ENCODE assay signal across 12 cellular contexts in the genomic region with DNA sequence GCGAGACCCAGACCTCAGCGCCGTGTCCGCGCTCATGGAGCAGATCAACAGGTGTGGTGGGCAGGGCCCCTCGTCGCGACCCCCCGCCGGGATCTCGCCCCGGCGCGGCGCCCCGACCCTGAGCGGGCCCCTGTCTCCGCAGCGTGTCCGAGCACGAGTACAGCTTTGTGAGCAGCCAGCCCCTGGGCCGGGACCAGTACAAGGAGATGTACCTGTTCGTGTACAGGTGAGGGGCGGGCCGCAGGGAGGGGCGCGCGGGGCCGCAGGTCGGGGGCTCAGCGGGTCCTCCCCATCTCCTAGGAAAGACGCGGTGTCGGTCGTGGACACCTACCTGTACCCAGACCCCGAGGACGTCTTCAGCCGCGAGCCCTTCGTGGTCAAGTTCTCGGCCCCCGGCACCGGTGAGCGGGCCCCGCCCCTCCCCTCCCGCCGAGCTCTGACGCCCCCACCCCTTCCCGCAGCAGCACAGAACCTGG. TPM values are rescaled to one million over a fixed set of nuclear protein-coding genes. Genes with fewer than 3 reads are reported as not detected.
A peak's percentile ranks its signal among the peaks of the same experiment; 100 is the strongest.
DNase-seq lines count a peak whose midpoint lies in the region; TF ChIP-seq lines count a peak whose summit lies in the region.
"Had no signal": no experiment of that assay in that cellular context is flagged by ENCODE, and none has a peak within 500 bp of the region (broad histone marks: within the 10 kb centered on the region; RNA-seq: fewer than 3 reads in every experiment).

No MANE protein-coding gene starts in this region.

- TF ChIP-seq CTCF in breast epithelium (IDR thresholded peaks at IDR 0.05) (no peak), MCF 10A (IDR thresholded peaks at IDR 0.05; ENCODE audit: unreplicated experiment) (no peak), smooth muscle cell (IDR thresholded peaks at IDR 0.05; ENCODE audit: borderline replicate concordance, insufficient read depth, poor library complexity, severe bottlenecking) (no peak)

- intact Hi-C loops in breast epithelium (cut with DNase I; ENCODE audit: low total_unique reads) = no loop called here
- intact Hi-C loops in MCF 10A (cut with micrococcal nuclease) = no loop called here

- H3K27ac Mint-ChIP-seq in MCF 10A (ENCODE audit: low read depth, unreplicated experiment) = no peak overlapping the region
- H3K27ac Mint-ChIP-seq: activated B cell treated with CpG ODN at 0.5 μM for 24 hours had no signal

- no peak overlapping the region for H3K4me3 Mint-ChIP-seq in MCF 10A (ENCODE audit: unreplicated experiment)
- H3K4me3 Mint-ChIP-seq: activated B cell treated with CpG ODN at 0.5 μM for 24 hours had no signal

- BruUV-seq in MCF 10A (replicated peaks; lab: Mats Ljungman, UMichigan) = no TSS peak

- H3K9me3 ChIP-seq in breast epithelium = no peaks in the 10 kb centered on the region
- no peaks in the 10 kb centered on the region for H3K9me3 ChIP-seq in smooth muscle cell (replicated peaks; ENCODE audit: low read depth)

- H3K4me1 ChIP-seq in breast epithelium (peaks cover 6 to 14% of the 10 kb centered on the region in 2 donors), smooth muscle cell (ENCODE audit: low read depth) (peaks cover 17% of the 10 kb centered on the region)

- H3K4me3 ChIP-seq in breast epithelium (peak overlapping the region; percentile 20 to 59 (median 34)), iPS-11a (ENCODE audit: low read depth, low read length) (peak overlapping the region; percentile 13), smooth muscle cell (peak overlapping the region; percentile 42)

- no peak for TF ChIP-seq POLR2A in breast epithelium (IDR thresholded peaks at IDR 0.05)

- H4K20me1 ChIP-seq in smooth muscle cell (ENCODE audit: low read depth) = peaks cover 38% of the 10 kb centered on the region

- CTCF ChIA-PET in MCF 10A (lab: Yijun Ruan, JAX) = interaction anchor here (0.5 kb wide), 1 partner anchor 17 kb away, joined by 3 read pairs; no protein-coding TSS in a partner anchor

- WGBS in smooth muscle cell (ENCODE audit: low lambda C conversion rate) = 9% methylated on average over 24 of the region's 49 CpGs

- H3K79me2 ChIP-seq in smooth muscle cell (ENCODE audit: low read depth) = no peaks in the 10 kb centered on the region

- H3K27me3 ChIP-seq in breast epithelium (no peaks in the 10 kb centered on the region), smooth muscle cell (ENCODE audit: low read depth) (peaks cover 23% of the 10 kb centered on the region)

- POLR2A ChIA-PET in MCF 10A (lab: Yijun Ruan, JAX) = interaction anchor here (0.5 to 1.4 kb wide), 4 partner anchors 12 to 233 kb away, joined by 3 to 4 read pairs (median 4); a partner anchor contains a TSS

- peaks cover 68% of the 10 kb centered on the region for H3K36me3 Mint-ChIP-seq in MCF 10A (ENCODE audit: insufficient read depth, unreplicated experiment)

- H3K9me3 Mint-ChIP-seq in MCF 10A (ENCODE audit: unreplicated experiment) = no peaks in the 10 kb centered on the region
- H3K9me3 Mint-ChIP-seq: activated B cell treated with CpG ODN at 0.5 μM for 24 hours had no signal

- peaks cover 12% of the 10 kb centered on the region for H3K36me3 ChIP-seq in breast epithelium
- H3K36me3 ChIP-seq in smooth muscle cell (ENCODE audit: low read depth) = no peaks in the 10 kb centered on the region

- no peaks in the 10 kb centered on the region for H3K27me3 Mint-ChIP-seq in MCF 10A (ENCODE audit: insufficient read depth, unreplicated experiment)

- H3K4me1 Mint-ChIP-seq in MCF 10A (ENCODE audit: insufficient read depth, unreplicated experiment) = no peaks in the 10 kb centered on the region
- H3K4me1 Mint-ChIP-seq: activated B cell treated with CpG ODN at 0.5 μM for 24 hours had no signal

- DNase-seq in breast epithelium (ENCODE audit: low spot score in 2 of 2) (no peak), MCF 10A (ENCODE audit: unreplicated experiment) (no peak), smooth muscle cell (lab: John Stamatoyannopoulos, UW; ENCODE audit: unreplicated experiment) (no peak)
- no peak for DNase-seq in activated T-cell treated with anti-CD3 and anti-CD28 coated beads, Interleukin-2, amount 50 U/mL, for 1 hour
- DNase-seq in activated CD4-positive, alpha-beta T cell treated with anti-CD3 and anti-CD28 coated beads, Interleukin-2, amount 50 U/mL, for 1 hour = no peak
- DNase-seq: ACHN, activated B cell treated with CpG ODN at 0.5 μM for 24 hours, DMS79 treated with DMSO at 0.1 percent for 48 hours, NCI-H510A treated with DMSO at 0.1 percent for 48 hours, SHP77 treated with DMSO at 0.1 percent for 48 hours had no signal

- peak overlapping the region; percentile 93 for H3K4me2 ChIP-seq in smooth muscle cell

- no peak overlapping the region for H2AFZ ChIP-seq in smooth muscle cell (ENCODE audit: low read depth)

- H3K9ac ChIP-seq in smooth muscle cell (ENCODE audit: low read depth) = no peak overlapping the region

- H3K27ac ChIP-seq in breast epithelium (no peak overlapping the region), smooth muscle cell (ENCODE audit: low read depth) (no peak overlapping the region)
- H3K27ac ChIP-seq: HL-60 had no signal

- H3F3A ChIP-seq in smooth muscle cell (ENCODE audit: low read depth) = peaks cover 7% of the 10 kb centered on the region

RNA-seq across cellular contexts. Expression of a gene that starts 0.9 kb away (rescaled TPM):
- total RNA-seq in breast epithelium (under 1 TPM in 2 of 3 donors, not detected in 1; 0.59 to 0.66 TPM), MCF 10A (2022) (1.5 and 3.8 TPM in 2 replicates), smooth muscle cell (0.13 TPM in 1 of 2 replicates, not detected in the other)
- 0.25 and 1.6 TPM in 2 replicates for polyA plus RNA-seq in smooth muscle cell

RNA-seq across cellular contexts. Expression of a gene that starts 13.7 kb away (rescaled TPM):
- total RNA-seq in breast epithelium (10 to 100 TPM; 19.0 to 40.2 (median 34.7) TPM), MCF 10A (2022) (26.2 and 28.4 TPM in 2 replicates), smooth muscle cell (12.1 and 17.1 TPM in 2 replicates)
- 22.4 and 25.9 TPM in 2 replicates for polyA plus RNA-seq in smooth muscle cell

RNA-seq across cellular contexts. Expression of a gene that starts 14.3 kb away (rescaled TPM):
- total RNA-seq in breast epithelium (10 to 100 TPM; 45.4 to 66.2 (median 63.8) TPM), MCF 10A (2022) (115 and 154 TPM in 2 replicates), smooth muscle cell (23.6 and 45.7 TPM in 2 replicates)
- polyA plus RNA-seq in smooth muscle cell = 86.9 and 89.2 TPM in 2 replicates

RNA-seq across cellular contexts. Expression of a gene that starts 22.5 kb away (rescaled TPM):
- total RNA-seq in breast epithelium (10 to 100 TPM in 2 of 3 donors, 1 to 10 TPM in 1; 9.1 to 14.7 (median 12.9) TPM), MCF 10A (2022) (11.3 and 12.0 TPM in 2 replicates), smooth muscle cell (17.2 and 21.6 TPM in 2 replicates)
- polyA plus RNA-seq in smooth muscle cell = 30.1 and 32.9 TPM in 2 replicates

RNA-seq across cellular contexts. Expression of a gene that starts 26.5 kb away (rescaled TPM):
- total RNA-seq in breast epithelium = 1 to 10 TPM; 1.4 to 7.5 (median 5.9) TPM
- 4.6 and 5.2 TPM in 2 replicates for total RNA-seq in MCF 10A (2022)
- total RNA-seq in smooth muscle cell = 2.0 and 2.4 TPM in 2 replicates
- polyA plus RNA-seq in smooth muscle cell = 4.7 and 14.1 TPM in 2 replicates
